ENCODE assay signal across 8 cellular contexts in genomic region chr13:20425819-20426219, GRCh38.
DNase-seq lines count a peak whose midpoint lies in the region; ATAC-seq and FAIRE-seq lines count a peak whose summit lies in the region.
"Had no signal": no experiment of that assay in that cellular context is flagged by ENCODE, and none has a peak within 500 bp of the region (broad histone marks: within the 10 kb centered on the region; RNA-seq: fewer than 3 reads in every experiment).

No MANE protein-coding gene starts in this region.

- peak; percentile 86 for ATAC-seq in GM19043 (IDR thresholded peaks at IDR 0.05; ENCODE audit: low read depth, unreplicated experiment)
- peak; percentile 69 for ATAC-seq in HG02623 (IDR thresholded peaks at IDR 0.05; ENCODE audit: unreplicated experiment)
- no peak for ATAC-seq in GM21515 (IDR thresholded peaks at IDR 0.05; ENCODE audit: unreplicated experiment)

- no peak overlapping the region for H2BK120ac ChIP-seq in trophoblast cell (ENCODE audit: insufficient read depth, low read length, poor library complexity)

- H2BK12ac ChIP-seq in trophoblast cell (ENCODE audit: low read length): no peak overlapping the region

- no peaks in the 10 kb centered on the region for H3K9me3 ChIP-seq in trophoblast cell (ENCODE audit: insufficient read depth, low read depth, low read length)

- H3K27ac ChIP-seq in trophoblast cell (ENCODE audit: low read depth, low read length): peak overlapping the region; percentile 23

- peaks cover 0 to 2% of the 10 kb centered on the region in 2 experiments for H3K36me3 ChIP-seq in trophoblast cell (ENCODE audit: control insufficient read depth in 1 of 2, insufficient read depth in 2 of 2, low read length in 2 of 2)

- no peaks in the 10 kb centered on the region for H3K27me3 ChIP-seq in trophoblast cell (ENCODE audit: insufficient read depth, low read length)

- no peak overlapping the region for H2BK5ac ChIP-seq in trophoblast cell (ENCODE audit: low read depth, low read length, poor library complexity)

- no peak overlapping the region for H2AFZ ChIP-seq in trophoblast cell (ENCODE audit: insufficient read depth, low read length, poor library complexity)

- H3K79me2 ChIP-seq in trophoblast cell (ENCODE audit: control insufficient read depth, insufficient read depth, low read length, poor library complexity): no peaks in the 10 kb centered on the region

- no peak overlapping the region for H4K12ac ChIP-seq in trophoblast cell (ENCODE audit: low read depth, low read length)

- peak; percentile 16 for DNase-seq in RCC 7860 (ENCODE audit: low spot score)
- peak; percentile 47 to 55 for DNase-seq in trophoblast cell
- no peak for DNase-seq in NCI-H2227 treated with DMSO at 0.1 percent for 48 hours (lab: John Stamatoyannopoulos, UW)
- no peak for DNase-seq in activated naive CD4-positive, alpha-beta T cell treated with Interleukin-2 at 50 U/mL for 16 hours
- DNase-seq: NCI-H345 had no signal

- H3K4me3 ChIP-seq in trophoblast cell (ENCODE audit: low read depth, low read length): no peak overlapping the region

- no peak overlapping the region for H3K23ac ChIP-seq in trophoblast cell (ENCODE audit: low read length)

- WGBS in trophoblast cell (ENCODE audit: extremely low coverage, insufficient coverage, insufficient read length): no CpG with 5 or more reads among the region's 7 CpGs

- no peak overlapping the region for H3K4me2 ChIP-seq in trophoblast cell (ENCODE audit: low read length)

- H3K4ac ChIP-seq in trophoblast cell (ENCODE audit: low read depth, low read length): no peak overlapping the region

- H4K8ac ChIP-seq in trophoblast cell (ENCODE audit: low read depth, low read length): no peak overlapping the region

- H4K91ac ChIP-seq in trophoblast cell (ENCODE audit: low read depth, low read length): no peak overlapping the region

- H3K9ac ChIP-seq in trophoblast cell (ENCODE audit: low read length): no peak overlapping the region

- H3K79me1 ChIP-seq in trophoblast cell (ENCODE audit: low read length): peaks cover 9% of the 10 kb centered on the region

- no peak for FAIRE-seq in RCC 7860 (lab: Jason Lieb, UNC)

- no peak overlapping the region for H2AK5ac ChIP-seq in trophoblast cell (ENCODE audit: low read length)

- H3K18ac ChIP-seq in trophoblast cell (ENCODE audit: low read length): no peak overlapping the region

- H3K14ac ChIP-seq in trophoblast cell (ENCODE audit: low read length): no peak overlapping the region

- H3K4me1 ChIP-seq in trophoblast cell (ENCODE audit: control insufficient read depth in 1 of 2, insufficient read depth in 2 of 2, low read length in 2 of 2): peaks cover 19 to 25% of the 10 kb centered on the region in 2 experiments

Comparison
In these comparisons a context has a peak if more than half of its experiments do, and no peak if none do; other contexts are left out.
1. DNase-seq: peak in RCC 7860 (single experiment) and trophoblast cell (2 of 2); none in NCI-H2227 treated with DMSO at 0.1 percent for 48 hours (single experiment) and activated naive CD4-positive, alpha-beta T cell treated with Interleukin-2 at 50 U/mL for 16 hours (single experiment).